Comparison of ENCODE assay signal across 8 cellular contexts in the genomic region with DNA sequence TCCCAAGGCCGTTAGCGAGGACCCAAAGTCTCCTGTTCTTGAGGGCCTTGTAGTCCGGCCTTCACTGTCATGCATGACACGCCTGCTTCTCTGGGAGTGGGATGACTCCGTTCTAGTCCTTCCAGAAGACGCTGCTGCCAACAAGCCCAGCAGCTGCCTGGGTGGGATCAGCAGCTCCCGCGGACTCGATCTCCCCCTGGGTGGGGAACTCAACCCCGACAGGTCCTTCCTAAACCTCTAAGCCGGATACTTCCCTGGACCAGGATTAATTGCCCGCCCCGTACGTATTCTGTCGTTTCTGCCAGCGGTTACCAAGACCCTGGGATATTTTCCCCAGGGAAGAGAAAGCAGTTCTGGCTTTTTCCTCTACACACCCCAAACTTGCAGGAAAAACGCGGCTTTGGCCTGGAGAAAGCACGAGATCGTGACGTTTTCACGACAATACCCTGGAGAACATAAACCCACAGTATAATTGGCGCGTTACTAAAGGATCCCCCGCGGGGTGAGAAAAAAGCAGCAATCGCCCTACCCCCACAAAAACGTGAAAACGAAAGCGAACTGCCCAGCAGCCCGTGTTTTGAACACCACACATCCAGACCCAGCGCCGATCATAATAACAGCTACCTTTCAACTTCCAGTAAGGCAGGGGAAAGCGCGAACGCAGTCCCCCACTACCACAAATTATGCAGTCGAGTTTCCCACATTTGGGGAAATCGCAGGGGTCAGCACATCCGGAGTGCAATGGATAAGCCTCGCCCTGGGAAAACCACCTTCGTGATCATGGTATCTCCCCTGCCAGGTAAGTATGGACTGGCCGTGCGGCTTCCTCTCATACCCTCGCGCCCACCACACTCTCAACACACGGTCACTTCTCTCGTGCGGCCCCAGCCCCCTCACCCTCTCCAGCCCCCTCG. TPM values are rescaled to one million over a fixed set of nuclear protein-coding genes. Genes with fewer than 3 reads are reported as not detected.
A peak's percentile ranks its signal among the peaks of the same experiment; 100 is the strongest.
DNase-seq lines count a peak whose midpoint lies in the region; ATAC-seq, FAIRE-seq and TF ChIP-seq lines count a peak whose summit lies in the region.
"Not testable (repeated sequence)": the region's sequence is repeated elsewhere in the genome, so short reads cannot be mapped to it uniquely, and the experiment has no call there.

No MANE protein-coding gene starts in this region.

- CTCF ChIA-PET in activated B cell treated with CpG ODN at 0.5 μM for 24 hours (lab: Charles Lee): not testable (repeated sequence)

- not testable (repeated sequence) for H3K4me3 Mint-ChIP-seq in activated B cell treated with CpG ODN at 0.5 μM for 24 hours

- not testable (repeated sequence) for H3K36me3 ChIP-seq in gastroesophageal sphincter, pancreas

- not testable (repeated sequence) for H3K4me3 ChIP-seq in gastroesophageal sphincter, pancreas

- intact Hi-C loops in activated B cell treated with CpG ODN at 0.5 μM for 24 hours (cut with micrococcal nuclease); pancreas (cut with DNase I): not testable (repeated sequence)

- H3K27ac ChIP-seq in gastroesophageal sphincter, pancreas: not testable (repeated sequence)

- peak; percentile 96 for FAIRE-seq in G401.6 (lab: Jason Lieb, UNC)
- FAIRE-seq in pancreas (lab: Jason Lieb, UNC): not testable (repeated sequence)

- not testable (repeated sequence) for H3K9me3 ChIP-seq in gastroesophageal sphincter, pancreas

- H3K36me3 Mint-ChIP-seq in activated B cell treated with CpG ODN at 0.5 μM for 24 hours (ENCODE audit: low read depth): not testable (repeated sequence)

- H3K9me3 Mint-ChIP-seq in activated B cell treated with CpG ODN at 0.5 μM for 24 hours: not testable (repeated sequence)

- H3K27ac Mint-ChIP-seq in activated B cell treated with CpG ODN at 0.5 μM for 24 hours: not testable (repeated sequence)

- not testable (repeated sequence) for TF ChIP-seq POLR2A in gastroesophageal sphincter (IDR thresholded peaks at IDR 0.05)

- not testable (repeated sequence) for TF ChIP-seq EP300 in gastroesophageal sphincter (IDR thresholded peaks at IDR 0.05)

- H3K27me3 ChIP-seq in gastroesophageal sphincter, pancreas: not testable (repeated sequence)

- H3K27me3 Mint-ChIP-seq in activated B cell treated with CpG ODN at 0.5 μM for 24 hours: not testable (repeated sequence)

- not testable (repeated sequence) for TF ChIP-seq CTCF in activated B cell treated with CpG ODN at 0.5 μM for 24 hours (IDR thresholded peaks at IDR 0.05); gastroesophageal sphincter (IDR thresholded peaks at IDR 0.05); pancreas (IDR thresholded peaks at IDR 0.05)

- peaks cover 18% of the 10 kb centered on the region for H3K4me1 Mint-ChIP-seq in activated B cell treated with CpG ODN at 0.5 μM for 24 hours

- H3K4me1 ChIP-seq in gastroesophageal sphincter: not testable (repeated sequence)
- peaks cover 5 to 12% (median 6%) of the 10 kb centered on the region in 3 donors for H3K4me1 ChIP-seq in pancreas

- ATAC-seq in GM19043 (IDR thresholded peaks at IDR 0.05; ENCODE audit: low read depth, unreplicated experiment) (peak; percentile 73), GM21576 (IDR thresholded peaks at IDR 0.05; ENCODE audit: unreplicated experiment) (peak; percentile 70), HG02938 (IDR thresholded peaks at IDR 0.05; ENCODE audit: unreplicated experiment) (peak; percentile 80), HG03432 (IDR thresholded peaks at IDR 0.05; ENCODE audit: unreplicated experiment) (peak; percentile 75), activated B cell treated with CpG ODN at 0.5 μM for 24 hours (ENCODE audit: low read depth) (peak; percentile 73), gastroesophageal sphincter (peak; percentile 87), pancreas (peak; percentile 83 to 89 (median 84))

- DNase-seq in activated B cell treated with CpG ODN at 0.5 μM for 24 hours, pancreas: not testable (repeated sequence)

- no CpG with 5 or more reads among the region's 49 CpGs for WGBS in gastroesophageal sphincter (ENCODE audit: low coverage in 1 of 2), 2 donors
- WGBS in pancreas, 2 donors: no CpG with 5 or more reads among the region's 49 CpGs

- POLR2A ChIA-PET in activated B cell treated with CpG ODN at 0.5 μM for 24 hours (lab: Charles Lee): not testable (repeated sequence)

RNA-seq across cellular contexts. Expression of gene EAPP, which starts 16.3 kb away (rescaled TPM):
- total RNA-seq in activated B cell treated with CpG ODN at 0.5 μM for 24 hours: 40.7 and 43.2 TPM in 2 replicates
- 10 to 100 TPM; 24.3 to 43.1 (median 37.5) TPM for total RNA-seq in gastroesophageal sphincter
- total RNA-seq in pancreas: 10 to 100 TPM in 5 of 6 donors, 1 to 10 TPM in 1; 9.9 to 19.2 (median 15.4) TPM
- polyA plus RNA-seq in pancreas: 10 to 100 TPM; 12.2 to 24.7 TPM
